8 cellular contexts compared by ENCODE assay signal in genomic region chr17:46771601-46772012, GRCh38. TPM values are rescaled to one million over a fixed set of nuclear protein-coding genes. Genes with fewer than 3 reads are reported as not detected.
DNase-seq lines count a peak whose midpoint lies in the region; ATAC-seq and TF ChIP-seq lines count a peak whose summit lies in the region.

No MANE protein-coding gene starts in this region.

- no peak overlapping the region for H3K9ac ChIP-seq in HUES48 (ENCODE audit: low read depth, low read length)

- H3K4me3 ChIP-seq in HUES48 (ENCODE audit: low read depth, low read length) (peak overlapping the region; percentile 68), iPS-18c (ENCODE audit: insufficient read depth, low read depth, low read length) (peak overlapping the region; percentile 58), thoracic aorta (peak overlapping the region; percentile 79)

- H3K36me3 ChIP-seq in HUES48 (ENCODE audit: control insufficient read depth, insufficient read depth, low read length) (no peaks in the 10 kb centered on the region; the same call in 1 of the 2 replicates), thoracic aorta (no peaks in the 10 kb centered on the region)

- POLR2A ChIA-PET in activated naive CD8-positive, alpha-beta T cell treated with anti-CD3 and anti-CD28 coated beads, Interleukin-2, amount 10 ng/mL, durations not matched to agents 7 days and 5 days (lab: Charles Lee): no interaction called here

- H3K9me3 ChIP-seq in HUES48 (ENCODE audit: control insufficient read depth, insufficient read depth, low read length) (no peaks in the 10 kb centered on the region), iPS-18c (ENCODE audit: control insufficient read depth, insufficient read depth, low read length) (no peaks in the 10 kb centered on the region), thoracic aorta (no peaks in the 10 kb centered on the region)

- no peaks in the 10 kb centered on the region for H3K36me3 Mint-ChIP-seq in activated naive CD8-positive, alpha-beta T cell treated with anti-CD3 and anti-CD28 coated beads, Interleukin-2, amount 10 ng/mL, durations not matched to agents 7 days and 5 days
- no peaks in the 10 kb centered on the region for H3K36me3 Mint-ChIP-seq in activated T-helper 2 cell treated with anti-CD3 and anti-CD28 coated beads, Interferon-gamma antibody, Interleukin-2, Interleukin-4, amounts not matched to agents 10 μg/mL and 5 μg/mL and 100 μg/mL, durations not matched to agents 14 hours and 24 hours and 36 hours (ENCODE audit: low read depth)

- peak; percentile 11 for ATAC-seq in activated naive CD8-positive, alpha-beta T cell treated with anti-CD3 and anti-CD28 coated beads, Interleukin-2, amount 10 ng/mL, durations not matched to agents 7 days and 5 days (ENCODE audit: low read depth)
- ATAC-seq in thoracic aorta (ENCODE audit: insufficient number of reproducible peaks, low FRiP score, low read depth) (no peak), GM21786 (IDR thresholded peaks at IDR 0.05; ENCODE audit: unreplicated experiment) (no peak)

- peaks cover 24% of the 10 kb centered on the region for H3K4me1 ChIP-seq in HUES48 (ENCODE audit: control insufficient read depth, insufficient read depth, low read length)
- H3K4me1 ChIP-seq in thoracic aorta (ENCODE audit: control insufficient read depth in 1 of 2, low read depth in 2 of 2): peaks cover 5 to 17% of the 10 kb centered on the region in 2 donors

- TF ChIP-seq CTCF in thoracic aorta (IDR thresholded peaks at IDR 0.05): no peak

- H3K9me3 Mint-ChIP-seq in activated naive CD8-positive, alpha-beta T cell treated with anti-CD3 and anti-CD28 coated beads, Interleukin-2, amount 10 ng/mL, durations not matched to agents 7 days and 5 days: no peaks in the 10 kb centered on the region
- no peaks in the 10 kb centered on the region for H3K9me3 Mint-ChIP-seq in activated T-helper 2 cell treated with anti-CD3 and anti-CD28 coated beads, Interferon-gamma antibody, Interleukin-2, Interleukin-4, amounts not matched to agents 10 μg/mL and 5 μg/mL and 100 μg/mL, durations not matched to agents 14 hours and 24 hours and 36 hours

- H3K27ac ChIP-seq in HUES48 (ENCODE audit: low read depth, low read length): peak overlapping the region; percentile 100
- H3K27ac ChIP-seq in thoracic aorta: no peak overlapping the region

- intact Hi-C loops in activated T-helper 2 cell treated with anti-CD3 and anti-CD28 coated beads, Interferon-gamma antibody, Interleukin-2, Interleukin-4, amounts not matched to agents 10 μg/mL and 5 μg/mL and 100 μg/mL, durations not matched to agents 14 hours and 24 hours and 36 hours (cut with micrococcal nuclease): loop anchor here (5.0 kb wide), 1 partner anchor 46 kb away; the partner anchor contains the start of gene WNT3

- H3K27ac Mint-ChIP-seq in activated naive CD8-positive, alpha-beta T cell treated with anti-CD3 and anti-CD28 coated beads, Interleukin-2, amount 10 ng/mL, durations not matched to agents 7 days and 5 days: no peak overlapping the region
- no peak overlapping the region for H3K27ac Mint-ChIP-seq in activated T-helper 2 cell treated with anti-CD3 and anti-CD28 coated beads, Interferon-gamma antibody, Interleukin-2, Interleukin-4, amounts not matched to agents 10 μg/mL and 5 μg/mL and 100 μg/mL, durations not matched to agents 14 hours and 24 hours and 36 hours

- DNase-seq in Daoy (ENCODE audit: low read depth): peak; percentile 68
- no peak for DNase-seq in activated naive CD8-positive, alpha-beta T cell treated with anti-CD3 and anti-CD28 coated beads, Interleukin-2, amount 10 ng/mL, durations not matched to agents 7 days and 5 days
- no peak for DNase-seq in thoracic aorta (ENCODE audit: low spot score)
- DNase-seq in stimulated activated CD8-positive, alpha-beta memory T cell treated with anti-CD3 and anti-CD28 coated beads, Interleukin-4, amount 100 ng/mL, for 48 hours: no peak
- DNase-seq in activated T-helper 2 cell treated with anti-CD3 and anti-CD28 coated beads, Interferon-gamma antibody, Interleukin-2, Interleukin-4, amounts not matched to agents 10 μg/mL and 5 μg/mL and 100 μg/mL, durations not matched to agents 14 hours and 24 hours and 36 hours (ENCODE audit: low spot score): no peak

- no peak overlapping the region for H3K4me3 Mint-ChIP-seq in activated naive CD8-positive, alpha-beta T cell treated with anti-CD3 and anti-CD28 coated beads, Interleukin-2, amount 10 ng/mL, durations not matched to agents 7 days and 5 days
- no peak overlapping the region for H3K4me3 Mint-ChIP-seq in activated T-helper 2 cell treated with anti-CD3 and anti-CD28 coated beads, Interferon-gamma antibody, Interleukin-2, Interleukin-4, amounts not matched to agents 10 μg/mL and 5 μg/mL and 100 μg/mL, durations not matched to agents 14 hours and 24 hours and 36 hours (ENCODE audit: low read depth)

- H3K27me3 Mint-ChIP-seq in activated naive CD8-positive, alpha-beta T cell treated with anti-CD3 and anti-CD28 coated beads, Interleukin-2, amount 10 ng/mL, durations not matched to agents 7 days and 5 days: peaks cover 38% of the 10 kb centered on the region
- H3K27me3 Mint-ChIP-seq in activated T-helper 2 cell treated with anti-CD3 and anti-CD28 coated beads, Interferon-gamma antibody, Interleukin-2, Interleukin-4, amounts not matched to agents 10 μg/mL and 5 μg/mL and 100 μg/mL, durations not matched to agents 14 hours and 24 hours and 36 hours (ENCODE audit: low read depth): peaks cover 48% of the 10 kb centered on the region

- H3K4me1 Mint-ChIP-seq in activated naive CD8-positive, alpha-beta T cell treated with anti-CD3 and anti-CD28 coated beads, Interleukin-2, amount 10 ng/mL, durations not matched to agents 7 days and 5 days: peaks cover 16% of the 10 kb centered on the region
- peaks cover 2% of the 10 kb centered on the region for H3K4me1 Mint-ChIP-seq in activated T-helper 2 cell treated with anti-CD3 and anti-CD28 coated beads, Interferon-gamma antibody, Interleukin-2, Interleukin-4, amounts not matched to agents 10 μg/mL and 5 μg/mL and 100 μg/mL, durations not matched to agents 14 hours and 24 hours and 36 hours (ENCODE audit: low read depth)

- peaks cover 63% of the 10 kb centered on the region for H3K27me3 ChIP-seq in HUES48 (ENCODE audit: control insufficient read depth, insufficient read depth, low read length)
- no peaks in the 10 kb centered on the region for H3K27me3 ChIP-seq in thoracic aorta (replicated peaks; ENCODE audit: insufficient read depth)

RNA-seq across cellular contexts. Expression of gene WNT3, which starts 46.9 kb away (rescaled TPM):
- total RNA-seq in Daoy (2014; rRNA removed; shearing (Covaris generic)): 2.4 and 3.4 TPM in 2 replicates
- total RNA-seq in activated naive CD8-positive, alpha-beta T cell treated with anti-CD3 and anti-CD28 coated beads, Interleukin-2, amount 10 ng/mL, durations not matched to agents 7 days and 5 days: not detected
- total RNA-seq in thoracic aorta: under 1 TPM; 0.27 to 0.35 TPM
- total RNA-seq in activated T-helper 2 cell treated with anti-CD3 and anti-CD28 coated beads, Interferon-gamma antibody, Interleukin-2, Interleukin-4, amounts not matched to agents 10 μg/mL and 5 μg/mL and 100 μg/mL, durations not matched to agents 14 hours and 24 hours and 36 hours: 0.07 TPM in 1 of 2 replicates, not detected in the other
